ENCODE assay signal across 11 cellular contexts in genomic region chr6:132708002-132708401, GRCh38. TPM values are rescaled to one million over a fixed set of nuclear protein-coding genes. Genes with fewer than 3 reads are reported as not detected.
"Had no signal": no experiment of that assay in that cellular context is flagged by ENCODE, and none has a peak within 500 bp of the region (broad histone marks: within the 10 kb centered on the region; RNA-seq: fewer than 3 reads in every experiment).

No MANE protein-coding gene starts in this region.

- H3K27ac ChIP-seq: GM23248, KMS-11 had no signal

- ATAC-seq: HCT116 had no signal

- H3K4me1 ChIP-seq: HAP-1 had no signal

- H3K9ac ChIP-seq: GM23248, KMS-11 had no signal

- H2AFZ ChIP-seq: GM23248 had no signal

- DNase-seq: GM23248, GOT3, H7, HFFc6, Karpas-422, KBM-7 had no signal

- H3K4me3 ChIP-seq: GM23248, HAP-1 had no signal

- H3K4me2 ChIP-seq: KMS-11 had no signal

- H3K36me3 ChIP-seq: HAP-1 had no signal

- H3K9me3 ChIP-seq: HAP-1 had no signal

RNA-seq across cellular contexts. Expression of gene VNN1, which starts 5.9 kb away (rescaled TPM):
- total RNA-seq: H4, H7 had no signal

RNA-seq across cellular contexts. Expression of gene TAAR1, which starts 49.0 kb away (rescaled TPM):
- total RNA-seq: GM23248, H4, H7, HFFc6, HT-29 had no signal
- polyA plus RNA-seq: GM23248 had no signal

RNA-seq across cellular contexts. Expression of gene VNN2, which starts 49.7 kb away (rescaled TPM):
- total RNA-seq: GM23248, H7, HFFc6, HT-29 had no signal
